In the genomic region with DNA sequence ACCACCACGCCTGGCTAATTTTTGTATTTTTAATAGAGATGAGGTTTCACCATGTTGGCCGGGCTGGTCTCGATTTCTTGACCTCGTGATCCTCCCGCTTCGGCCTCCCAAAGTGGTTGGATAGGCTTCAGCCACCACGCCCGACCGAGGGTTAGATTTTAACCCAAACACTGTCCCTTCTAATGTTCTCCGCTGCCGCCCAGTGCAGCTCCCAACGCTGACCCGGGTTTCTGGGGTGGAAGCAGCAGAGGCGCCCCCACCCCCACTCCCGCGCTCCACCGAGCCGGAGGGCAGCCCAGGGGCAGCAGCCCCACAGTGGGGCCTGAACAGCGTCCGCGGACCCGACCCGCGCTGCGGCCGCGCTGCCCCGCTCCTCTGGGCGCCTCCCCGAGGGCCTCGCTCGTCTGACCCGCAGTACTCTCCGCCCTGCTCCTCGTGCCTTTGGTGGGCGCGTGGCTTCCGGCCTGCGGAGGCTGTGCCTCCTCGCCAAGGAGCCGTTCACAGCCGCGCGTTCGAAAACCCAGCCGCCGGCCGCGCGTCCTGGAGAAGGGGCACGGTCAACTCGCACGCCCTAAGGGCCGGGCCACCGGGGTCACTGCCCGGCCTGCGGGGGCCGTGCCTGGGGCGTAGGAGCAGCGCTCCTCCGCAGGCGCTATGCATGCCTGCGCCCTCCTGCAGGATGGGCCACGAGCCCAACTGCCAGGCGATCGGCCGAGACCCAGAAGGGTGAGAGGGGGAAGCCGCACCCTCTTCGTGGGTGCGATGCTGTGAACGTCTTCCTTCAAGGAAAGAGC, we compare ENCODE assay signal across 8 cellular contexts.
A peak's percentile ranks its signal among the peaks of the same experiment; 100 is the strongest.
DNase-seq lines count a peak whose midpoint lies in the region; ATAC-seq, FAIRE-seq and TF ChIP-seq lines count a peak whose summit lies in the region.

No MANE protein-coding gene starts in this region.

- H3K79me2 ChIP-seq in endothelial cell of umbilical vein (ENCODE audit: control insufficient read depth, insufficient read depth, low read length) (no peaks in the 10 kb centered on the region), parathyroid adenoma (no peaks in the 10 kb centered on the region), PC-3 (ENCODE audit: low read length) (no peaks in the 10 kb centered on the region)

- H3K27ac ChIP-seq in IMR-90 (ENCODE audit: insufficient read depth, low read length) (no peak overlapping the region), endothelial cell of umbilical vein (ENCODE audit: insufficient read depth, low read depth, low read length) (no peak overlapping the region), parathyroid adenoma (no peak overlapping the region), PC-3 (ENCODE audit: low read length) (no peak overlapping the region)

- H2BK5ac ChIP-seq in IMR-90 (ENCODE audit: low read depth, low read length, poor library complexity, severe bottlenecking) = no peak overlapping the region

- no TSS peak for BruUV-seq in IMR-90 (replicated peaks; lab: Mats Ljungman, UMichigan)
- BruUV-seq in endothelial cell of umbilical vein (replicated peaks; lab: Mats Ljungman, UMichigan) = no TSS peak
- BruUV-seq in PC-3 (replicated peaks; lab: Mats Ljungman, UMichigan) = no TSS peak

- TF ChIP-seq RAD21 in IMR-90 (IDR thresholded peaks at IDR 0.05; ENCODE audit: low read length) = no peak

- no peak overlapping the region for H2BK120ac ChIP-seq in IMR-90 (ENCODE audit: low read depth, low read length)

- no peak overlapping the region for H3K4ac ChIP-seq in IMR-90 (ENCODE audit: low read depth, low read length)

- no peaks in the 10 kb centered on the region for H3F3A ChIP-seq in PC-3 (ENCODE audit: low read length, unreplicated experiment)

- TF ChIP-seq CTCF in IMR-90 (conservative IDR thresholded peaks at IDR 0.05; ENCODE audit: low read depth, low read length) (no peak), endothelial cell of umbilical vein (IDR thresholded peaks at IDR 0.05; ENCODE audit: extremely low read depth in 1 of 2, insufficient read depth in 1 of 2, low read depth in 1 of 2, low read length in 2 of 2) (no peak), parathyroid adenoma (IDR thresholded peaks at IDR 0.05) (no peak), PC-3 (conservative IDR thresholded peaks at IDR 0.05; ENCODE audit: low read depth, low read length) (no peak)

- no peak overlapping the region for H3K23ac ChIP-seq in IMR-90 (ENCODE audit: low read depth, low read length)

- TF ChIP-seq POLR2A in IMR-90 (IDR thresholded peaks at IDR 0.05; ENCODE audit: low read depth, low read length) = no peak
- no peak for TF ChIP-seq POLR2A in endothelial cell of umbilical vein (IDR thresholded peaks at IDR 0.05; ENCODE audit: low read depth, low read length)

- no peaks in the 10 kb centered on the region for H3K36me3 ChIP-seq in IMR-90 (ENCODE audit: control insufficient read depth, insufficient read depth, low read length)
- H3K36me3 ChIP-seq in endothelial cell of umbilical vein (ENCODE audit: control insufficient read depth in 2 of 2, extremely low read depth in 1 of 2, insufficient read depth in 2 of 2, low read length in 2 of 2) = no peaks in the 10 kb centered on the region
- no peaks in the 10 kb centered on the region for H3K36me3 ChIP-seq in parathyroid adenoma (ENCODE audit: control insufficient read depth, insufficient read depth, low read length)
- H3K36me3 ChIP-seq in PC-3 (ENCODE audit: low read depth, low read length) = no peaks in the 10 kb centered on the region

- H3K4me2 ChIP-seq in IMR-90 (ENCODE audit: low read depth, low read length) (no peak overlapping the region), endothelial cell of umbilical vein (ENCODE audit: insufficient read depth, low read length) (no peak overlapping the region), parathyroid adenoma (ENCODE audit: low read length) (peak overlapping the region; percentile 50), PC-3 (ENCODE audit: low read length) (no peak overlapping the region)

- H4K5ac ChIP-seq in IMR-90 (ENCODE audit: low read depth, low read length) = no peak overlapping the region

- no peak overlapping the region for H3K18ac ChIP-seq in IMR-90 (ENCODE audit: low read depth, low read length)

- no peaks in the 10 kb centered on the region for H3K9me1 ChIP-seq in IMR-90 (ENCODE audit: insufficient read depth, low read length)
- H3K9me1 ChIP-seq in endothelial cell of umbilical vein (replicated peaks; ENCODE audit: control insufficient read depth, extremely low read depth, insufficient read depth, low read length) = no peaks in the 10 kb centered on the region

- H3K4me1 ChIP-seq in IMR-90 (ENCODE audit: control insufficient read depth, insufficient read depth, low read length) = peaks cover 2% of the 10 kb centered on the region; the same call in 1 of the 2 replicates
- H3K4me1 ChIP-seq in endothelial cell of umbilical vein (ENCODE audit: control insufficient read depth, extremely low read depth, insufficient read depth, low read length) = peaks cover 7% of the 10 kb centered on the region
- H3K4me1 ChIP-seq in parathyroid adenoma = no peaks in the 10 kb centered on the region
- no peaks in the 10 kb centered on the region for H3K4me1 ChIP-seq in PC-3 (ENCODE audit: insufficient read depth, low read length)

- peak; percentile 3 for DNase-seq in CD1c-positive myeloid dendritic cell (ENCODE audit: extremely low spot score)
- DNase-seq in IMR-90 = no peak
- DNase-seq in endothelial cell of umbilical vein (ENCODE audit: low read depth, low spot score) = no peak
- DNase-seq in PC-3 = no peak
- DNase-seq in SIG-M5 treated with dmso at 0.1 percent for 504 hours (lab: John Stamatoyannopoulos, UW; ENCODE audit: unreplicated experiment) = no peak

- H4K8ac ChIP-seq in IMR-90 (ENCODE audit: low read depth in 2 of 2, low read length in 2 of 2) = no peak overlapping the region

- no peak overlapping the region for H4K91ac ChIP-seq in IMR-90 (ENCODE audit: insufficient read depth, low read depth, low read length)

- ATAC-seq in IMR-90 (ENCODE audit: low read depth) (no peak), HG03432 (IDR thresholded peaks at IDR 0.05; ENCODE audit: unreplicated experiment) (no peak), PC-3 (no peak), GM21381 (IDR thresholded peaks at IDR 0.05; ENCODE audit: unreplicated experiment) (no peak)

- 85% methylated on average over 52 of the region's 71 CpGs; no CpG with 5 or more reads in 1 of the 2 experiments for WGBS in IMR-90 (ENCODE audit: extremely low coverage in 2 of 2, insufficient read length in 1 of 2), 2 experiments

- POLR2A ChIA-PET in IMR-90 (lab: Charles Lee; ENCODE audit: unreplicated experiment) (no interaction called here), endothelial cell of umbilical vein (lab: Charles Lee) (interaction anchor here (0.5 to 0.7 kb wide), 2 partner anchors 97 to 1493 kb away, joined by 4 to 6 read pairs; no protein-coding TSS in a partner anchor), PC-3 (lab: Charles Lee; ENCODE audit: unreplicated experiment) (no interaction called here)

- H3K9me3 ChIP-seq in IMR-90 (ENCODE audit: control insufficient read depth, insufficient read depth, low read length) = no peaks in the 10 kb centered on the region
- H3K9me3 ChIP-seq in endothelial cell of umbilical vein (replicated peaks; ENCODE audit: control insufficient read depth, insufficient read depth, low read length) = no peaks in the 10 kb centered on the region
- no peaks in the 10 kb centered on the region for H3K9me3 ChIP-seq in parathyroid adenoma (ENCODE audit: control insufficient read depth, low read length)
- H3K9me3 ChIP-seq in PC-3 (ENCODE audit: low read length) = no peaks in the 10 kb centered on the region

- H3K4me3 ChIP-seq in IMR-90 (ENCODE audit: insufficient read depth, low read depth, low read length) (no peak overlapping the region), endothelial cell of umbilical vein (replicated peaks in 1 of 3; ENCODE audit: insufficient read depth in 1 of 3, low read depth in 1 of 3, low read length in 3 of 3) (no peak overlapping the region), parathyroid adenoma (ENCODE audit: low read depth, low read length) (no peak overlapping the region), PC-3 (ENCODE audit: low read length) (no peak overlapping the region)

- H3K56ac ChIP-seq in IMR-90 (ENCODE audit: extremely low read depth, insufficient read depth, low read length) = no peak overlapping the region

- H4K20me1 ChIP-seq in IMR-90 (ENCODE audit: insufficient read depth, low read length) = no peaks in the 10 kb centered on the region
- H4K20me1 ChIP-seq in endothelial cell of umbilical vein (replicated peaks; ENCODE audit: control insufficient read depth, extremely low read depth, insufficient read depth, low read length) = no peaks in the 10 kb centered on the region
- H4K20me1 ChIP-seq in PC-3 (ENCODE audit: low read length) = no peaks in the 10 kb centered on the region

- no peak overlapping the region for H3K14ac ChIP-seq in IMR-90 (replicated peaks; ENCODE audit: low read depth, low read length)

- H2AK9ac ChIP-seq in IMR-90 (replicated peaks; ENCODE audit: low read depth, low read length, poor library complexity) = no peak overlapping the region

- no peak overlapping the region for H2BK15ac ChIP-seq in IMR-90 (ENCODE audit: low read depth, low read length)

- no peaks in the 10 kb centered on the region for H3K9me2 ChIP-seq in PC-3 (replicated peaks; ENCODE audit: low read length)

- intact Hi-C loops in IMR-90 (cut with micrococcal nuclease) (loop anchor here (1.0 to 10.0 kb wide), 8 partner anchors 194 to 1087 kb away; a partner anchor contains a TSS), endothelial cell of umbilical vein (cut with micrococcal nuclease) (loop anchor here (1.0 to 10.0 kb wide), 15 partner anchors 88 to 1538 kb away; a partner anchor contains a TSS), PC-3 (cut with micrococcal nuclease) (loop anchor here (5.0 to 10.0 kb wide), 3 partner anchors 492 to 954 kb away; no protein-coding TSS in a partner anchor)

- H2AK5ac ChIP-seq in IMR-90 (ENCODE audit: low read depth, low read length) = no peak overlapping the region

- dilution Hi-C loops in IMR-90 (cut with HindIII; ENCODE audit: low sequenced_read_pairs, unreplicated experiment) (no loop called here), endothelial cell of umbilical vein (cut with MboI; ENCODE audit: extremely low pct_ligation_motif_present, low sequenced_read_pairs) (no loop called here)

- in situ Hi-C loops in IMR-90 (cut with MboI; ENCODE audit: low sequenced_read_pairs) = loop anchor here (10.0 to 25.0 kb wide), 3 partner anchors 482 to 1554 kb away; no protein-coding TSS in a partner anchor

- H2BK20ac ChIP-seq in IMR-90 (ENCODE audit: low read depth, low read length) = no peak overlapping the region

- FAIRE-seq in endothelial cell of umbilical vein (lab: Jason Lieb, UNC) = no peak

- peaks cover 34% of the 10 kb centered on the region for H3K27me3 ChIP-seq in IMR-90 (ENCODE audit: control insufficient read depth, insufficient read depth, low read length)
- peaks cover 11 to 20% of the 10 kb centered on the region in 2 experiments for H3K27me3 ChIP-seq in endothelial cell of umbilical vein (ENCODE audit: control insufficient read depth in 2 of 2, insufficient read depth in 2 of 2, low read length in 2 of 2)
- H3K27me3 ChIP-seq in parathyroid adenoma (ENCODE audit: control insufficient read depth, insufficient read depth, low read length) = no peaks in the 10 kb centered on the region
- H3K27me3 ChIP-seq in PC-3 (ENCODE audit: low read length) = no peaks in the 10 kb centered on the region

- H2AFZ ChIP-seq in IMR-90 (replicated peaks; ENCODE audit: low read length, poor library complexity) = peak overlapping the region; percentile 33
- peak overlapping the region; percentile 57 for H2AFZ ChIP-seq in endothelial cell of umbilical vein (ENCODE audit: low read depth, low read length)
- H2AFZ ChIP-seq in parathyroid adenoma = peak overlapping the region; percentile 64
- no peak overlapping the region for H2AFZ ChIP-seq in PC-3 (ENCODE audit: low read length)

- H3K9ac ChIP-seq in IMR-90 (ENCODE audit: low read depth, low read length) (no peak overlapping the region), endothelial cell of umbilical vein (replicated peaks; ENCODE audit: extremely low read depth, insufficient read depth, low read length) (no peak overlapping the region), parathyroid adenoma (no peak overlapping the region), PC-3 (ENCODE audit: low read length) (no peak overlapping the region)

- no peaks in the 10 kb centered on the region for H3K79me1 ChIP-seq in IMR-90 (ENCODE audit: low read depth in 1 of 2, low read length in 2 of 2)

- CTCF ChIA-PET in IMR-90 (lab: Yijun Ruan, JAX) (interaction anchor here (0.6 kb wide), 1 partner anchor 1013 kb away, joined by 3 read pairs; no protein-coding TSS in a partner anchor), endothelial cell of umbilical vein (lab: Charles Lee) (interaction anchor here (0.7 to 3.4 kb wide), 18 partner anchors 9 to 1550 kb away, joined by 3 to 26 read pairs (median 4); no protein-coding TSS in a partner anchor), PC-3 (lab: Charles Lee) (no interaction called here)
